ENCODE assay signal across 15 cellular contexts in genomic region chr18:56962322-56962721, GRCh38.
DNase-seq lines count a peak whose midpoint lies in the region; ATAC-seq and TF ChIP-seq lines count a peak whose summit lies in the region.
"Had no signal": no experiment of that assay in that cellular context is flagged by ENCODE, and none has a peak within 500 bp of the region (broad histone marks: within the 10 kb centered on the region; RNA-seq: fewer than 3 reads in every experiment).

No MANE protein-coding gene starts in this region.

- no peak overlapping the region for H3K4me3 ChIP-seq in osteoblast (ENCODE audit: insufficient read depth, low read length)
- H3K4me3 ChIP-seq: BLaER1 treated with 17β-estradiol and CSF1 and Interleukin-3, amounts not matched to agents 10 nM and 100 nM had no signal

- DNase-seq in NCI-H1105 treated with DMSO at 0.1 percent for 48 hours (lab: John Stamatoyannopoulos, UW), result peak; percentile 16
- no peak for DNase-seq in NCI-H1105 (lab: John Stamatoyannopoulos, UW)
- DNase-seq in NCI-H146 (lab: John Stamatoyannopoulos, UW), result peak; percentile 53
- peak; percentile 68 to 84 for DNase-seq in SHP77 (lab: John Stamatoyannopoulos, UW)
- peak; percentile 71 for DNase-seq in left kidney (ENCODE audit: low read depth, low spot score)
- no peak for DNase-seq in osteoblast (ENCODE audit: insufficient read length, low spot score, missing footprints)
- DNase-seq: DMS 273 treated with DMSO at 0.1 percent for 48 hours, Kasumi-1, NCI-H187 treated with DMSO at 0.1 percent for 48 hours, NCI-H226, T-helper 2 cell had no signal

- H3K36me3 ChIP-seq in osteoblast (ENCODE audit: insufficient read depth, low read length), result no peaks in the 10 kb centered on the region

- ATAC-seq in HG03095 (IDR thresholded peaks at IDR 0.05; ENCODE audit: unreplicated experiment) (no peak), HG03342 (IDR thresholded peaks at IDR 0.05; ENCODE audit: unreplicated experiment) (no peak)

- no peaks in the 10 kb centered on the region for H4K20me1 ChIP-seq in osteoblast (ENCODE audit: insufficient read depth, low read length)
- H4K20me1 ChIP-seq: BLaER1 treated with 17β-estradiol and CSF1 and Interleukin-3, amounts not matched to agents 10 nM and 100 nM had no signal

- H3K4me2 ChIP-seq in osteoblast (ENCODE audit: insufficient read depth, low read length), result no peak overlapping the region
- H3K4me2 ChIP-seq: BLaER1 treated with 17β-estradiol and CSF1 and Interleukin-3, amounts not matched to agents 10 nM and 100 nM had no signal

- H3K27ac ChIP-seq in osteoblast (ENCODE audit: low read depth, low read length), result no peak overlapping the region
- H3K27ac ChIP-seq: 22Rv1; BLaER1 treated with 17β-estradiol and CSF1 and Interleukin-3, amounts not matched to agents 10 nM and 100 nM had no signal

- H3K79me2 ChIP-seq in osteoblast (ENCODE audit: insufficient read depth, low read length), result no peaks in the 10 kb centered on the region

- H2AFZ ChIP-seq in osteoblast (ENCODE audit: low read length), result no peak overlapping the region

- no peaks in the 10 kb centered on the region for H3K27me3 ChIP-seq in osteoblast (ENCODE audit: insufficient read depth, low read length)
- H3K27me3 ChIP-seq: BLaER1 treated with 17β-estradiol and CSF1 and Interleukin-3, amounts not matched to agents 10 nM and 100 nM had no signal

- no peaks in the 10 kb centered on the region for H3K4me1 ChIP-seq in osteoblast (ENCODE audit: insufficient read depth, low read length)
- H3K4me1 ChIP-seq: BLaER1 treated with 17β-estradiol and CSF1 and Interleukin-3, amounts not matched to agents 10 nM and 100 nM had no signal

- no peaks in the 10 kb centered on the region for H3K9me3 ChIP-seq in osteoblast (ENCODE audit: low read depth, low read length)
- H3K9me3 ChIP-seq: BLaER1 treated with 17β-estradiol and CSF1 and Interleukin-3, amounts not matched to agents 10 nM and 100 nM had no signal

- no peak for TF ChIP-seq CTCF in osteoblast (IDR thresholded peaks at IDR 0.05; ENCODE audit: extremely low read depth, low read depth, low read length)

Comparison
In these comparisons a context has a peak if more than half of its experiments do, and no peak if none do; other contexts are left out.
1. DNase-seq: peak in NCI-H1105 treated with DMSO at 0.1 percent for 48 hours (single experiment), NCI-H146 (single experiment), SHP77 (2 of 2) and left kidney (single experiment); none in NCI-H1105 (single experiment) and osteoblast (single experiment).